ENCODE assay signal across 8 cellular contexts in the genomic region with DNA sequence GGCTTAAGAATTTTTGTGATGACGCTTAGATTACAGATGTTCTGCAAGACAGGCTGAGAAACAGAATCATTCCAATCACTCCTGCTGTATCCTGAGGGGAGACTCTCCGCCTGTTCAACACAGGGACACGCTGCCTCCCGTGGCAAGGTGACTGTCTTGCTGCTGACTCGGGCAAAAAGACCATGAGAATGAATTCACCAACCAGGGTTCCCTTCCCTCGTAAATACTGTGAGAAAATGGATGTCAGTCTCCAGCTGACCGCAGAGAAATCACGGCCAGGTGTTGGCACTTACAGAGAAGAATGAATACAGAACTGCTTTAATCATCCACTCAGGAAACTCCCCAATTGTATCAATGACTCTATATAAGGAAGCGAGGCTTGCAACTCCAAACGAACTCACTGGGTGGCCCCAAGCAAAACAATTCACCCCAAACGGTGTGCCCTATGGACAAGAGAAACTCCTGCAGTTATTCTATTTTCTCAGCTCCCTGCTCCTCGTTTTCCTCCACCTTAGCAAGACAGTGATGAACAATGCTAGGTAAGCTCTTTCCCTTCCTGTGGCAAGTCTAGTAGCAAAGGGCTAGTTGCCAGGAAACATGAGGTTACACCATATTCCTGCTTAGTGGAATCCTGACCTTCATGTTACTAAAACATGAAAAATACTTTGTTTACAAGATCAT. TPM values are rescaled to one million over a fixed set of nuclear protein-coding genes. Genes with fewer than 3 reads are reported as not detected.
DNase-seq lines count a peak whose midpoint lies in the region; ATAC-seq and TF ChIP-seq lines count a peak whose summit lies in the region.

No MANE protein-coding gene starts in this region.

- H3K27me3 ChIP-seq in OCI-LY1 (ENCODE audit: insufficient read depth, low read length) = peaks cover 8% of the 10 kb centered on the region; the same call in 1 of the 2 replicates
- H3K27me3 ChIP-seq in foreskin keratinocyte = no peaks in the 10 kb centered on the region
- H3K27me3 ChIP-seq in spleen (replicated peaks in 1 of 7) = no peaks in the 10 kb centered on the region

- H3K9me3 ChIP-seq in OCI-LY1 (ENCODE audit: low read length) (no peaks in the 10 kb centered on the region), spleen (no peaks in the 10 kb centered on the region)

- intact Hi-C loops in spleen (cut with DNase I; ENCODE audit: low total_unique reads) = no loop called here

- H2AFZ ChIP-seq in OCI-LY1 (ENCODE audit: low read length) = no peak overlapping the region

- TF ChIP-seq CTCF in OCI-LY1 (IDR thresholded peaks at IDR 0.05; ENCODE audit: low read length) = no peak
- TF ChIP-seq CTCF in foreskin keratinocyte (conservative IDR thresholded peaks at IDR 0.05) = peak; percentile 43
- TF ChIP-seq CTCF in spleen (IDR thresholded peaks at IDR 0.05 in 8 of 11, conservative IDR thresholded peaks at IDR 0.05 in 3 of 11) = no peak

- H3K36me3 ChIP-seq in OCI-LY1 (ENCODE audit: insufficient read depth, low read length) = no peaks in the 10 kb centered on the region
- H3K36me3 ChIP-seq in spleen = no peaks in the 10 kb centered on the region

- no peaks in the 10 kb centered on the region for H3F3A ChIP-seq in OCI-LY1 (ENCODE audit: insufficient read depth, low read length)

- peaks cover 21% of the 10 kb centered on the region for H3K4me1 ChIP-seq in OCI-LY1 (ENCODE audit: insufficient read depth, low read length, severe bottlenecking)
- H3K4me1 ChIP-seq in foreskin keratinocyte = peaks cover 36% of the 10 kb centered on the region
- peaks cover 41 to 90% (median 59%) of the 10 kb centered on the region in 6 donors for H3K4me1 ChIP-seq in spleen

- H3K79me2 ChIP-seq in OCI-LY1 (ENCODE audit: insufficient read depth, low read length) = no peaks in the 10 kb centered on the region

- 47 to 62% (median 51%) methylated on average over 12 of the region's 12 CpGs for WGBS in spleen, 5 donors

- no peak overlapping the region for H3K9ac ChIP-seq in OCI-LY1 (ENCODE audit: low read length)

- H4K20me1 ChIP-seq in OCI-LY1 (ENCODE audit: insufficient read depth, low read length) = no peaks in the 10 kb centered on the region

- no peak overlapping the region for H3K4me3 ChIP-seq in OCI-LY1 (ENCODE audit: low read depth, low read length, poor library complexity, severe bottlenecking)
- H3K4me3 ChIP-seq in spleen = no peak overlapping the region

- peak; percentile 43 for ATAC-seq in HG03060 (IDR thresholded peaks at IDR 0.05; ENCODE audit: low read depth, unreplicated experiment)
- ATAC-seq in foreskin keratinocyte = peak; percentile 86
- ATAC-seq in GM21528 (IDR thresholded peaks at IDR 0.05; ENCODE audit: low FRiP score, unreplicated experiment) = no peak

- H3K9me2 ChIP-seq in OCI-LY1 (ENCODE audit: low read depth, low read length) = no peaks in the 10 kb centered on the region

- H3K27ac ChIP-seq in OCI-LY1 (ENCODE audit: low read depth, low read length, poor library complexity, severe bottlenecking) (no peak overlapping the region), foreskin keratinocyte (peak overlapping the region; percentile 77), spleen (peak overlapping the region in 7 of 8 donors; percentile 56 to 75 (median 63))

- DNase-seq in NOMO-1 treated with DMSO at 0.1 percent for 48 hours (lab: John Stamatoyannopoulos, UW; ENCODE audit: unreplicated experiment) (peak; percentile 26), NOMO-1 treated with dmso at 0.1 percent for 144 hours (lab: John Stamatoyannopoulos, UW; ENCODE audit: unreplicated experiment) (no peak), foreskin keratinocyte (peak; percentile 94 to 97), spleen (no peak), SIG-M5 (lab: John Stamatoyannopoulos, UW) (no peak)

- peak overlapping the region; percentile 20; the same call in 1 of the 2 replicates for H3K4me2 ChIP-seq in OCI-LY1 (ENCODE audit: low read length)

- TF ChIP-seq POLR2A in spleen (IDR thresholded peaks at IDR 0.05) = no peak

RNA-seq across cellular contexts. Expression of a gene that starts 22.8 kb away (rescaled TPM):
- total RNA-seq in foreskin keratinocyte (25.1 and 27.7 TPM in 2 replicates), spleen (10 to 100 TPM; 31.7 to 64.2 (median 39.6) TPM)
- polyA plus RNA-seq in foreskin keratinocyte (20.2 and 22.5 TPM in 2 replicates), spleen (10 to 100 TPM; 12.3 to 25.2 (median 12.8) TPM)

Comparison
In these comparisons a context has a peak if more than half of its experiments do, and no peak if none do; other contexts are left out.
1. DNase-seq: peak in NOMO-1 treated with DMSO at 0.1 percent for 48 hours (single experiment) and foreskin keratinocyte (2 of 2); none in NOMO-1 treated with dmso at 0.1 percent for 144 hours (single experiment), spleen (single experiment) and SIG-M5 (single experiment).